Comparison of ENCODE assay signal across 8 cellular contexts in the genomic region with DNA sequence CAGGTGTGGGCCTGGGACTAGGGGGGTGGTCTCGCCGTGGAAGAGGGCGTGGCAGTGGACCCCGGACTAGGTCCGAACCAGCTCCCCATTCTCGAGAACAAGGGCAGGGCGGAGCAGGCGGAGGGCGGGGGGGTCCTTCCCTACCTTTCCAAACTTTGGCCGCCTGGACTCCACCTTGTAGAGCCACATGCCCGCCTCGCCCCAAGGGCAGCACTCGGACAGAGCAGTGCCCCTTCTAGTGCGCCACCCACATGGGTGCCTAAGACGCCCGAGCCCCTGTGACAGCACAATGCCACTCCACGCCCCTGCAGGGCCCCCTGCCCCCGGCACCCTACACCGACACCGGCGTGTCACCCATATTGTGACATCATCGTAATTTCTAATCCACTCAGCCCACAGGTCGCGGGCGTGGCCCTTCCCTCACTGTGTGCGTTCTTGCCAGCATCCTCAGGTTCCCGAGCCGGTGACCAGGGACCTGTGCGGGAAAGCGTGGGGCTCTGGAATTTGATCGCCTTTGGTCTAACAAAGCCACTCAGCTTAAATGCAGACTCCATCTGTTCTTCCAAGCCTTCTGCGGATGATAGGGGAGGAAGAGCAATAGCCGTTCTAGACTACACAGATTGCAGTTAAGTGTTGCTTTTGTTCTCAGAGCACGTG. TPM values are rescaled to one million over a fixed set of nuclear protein-coding genes. Genes with fewer than 3 reads are reported as not detected.
DNase-seq lines count a peak whose midpoint lies in the region; ATAC-seq and TF ChIP-seq lines count a peak whose summit lies in the region.

No MANE protein-coding gene starts in this region.

- peaks cover 30% of the 10 kb centered on the region for H3K4me1 Mint-ChIP-seq in activated CD8-positive, alpha-beta T cell treated with anti-CD3 and anti-CD28 coated beads, Interleukin-2, amount 10 ng/mL, durations not matched to agents 7 days and 5 days (ENCODE audit: low read depth)

- H3K27ac ChIP-seq in fibroblast of lung (ENCODE audit: insufficient read depth, low read length), result no peak overlapping the region
- peak overlapping the region; percentile 5 for H3K27ac ChIP-seq in neutrophil

- peak overlapping the region; percentile 77 for H2AFZ ChIP-seq in fibroblast of lung (ENCODE audit: low read length)

- H3K36me3 ChIP-seq in fibroblast of lung (ENCODE audit: control insufficient read depth, insufficient read depth, low read length) (peaks cover 1% of the 10 kb centered on the region), neutrophil (no peaks in the 10 kb centered on the region)

- H3K4me1 ChIP-seq in fibroblast of lung (ENCODE audit: control insufficient read depth, extremely low read depth, insufficient read depth, low read length) (no peaks in the 10 kb centered on the region), neutrophil (ENCODE audit: control insufficient read depth in 1 of 2, insufficient read depth in 1 of 2, low read depth in 1 of 2, low read length in 1 of 2) (peaks cover 21 to 25% of the 10 kb centered on the region in 2 experiments)

- H3K9ac ChIP-seq in fibroblast of lung (ENCODE audit: insufficient read depth, low read length), result no peak overlapping the region

- no peaks in the 10 kb centered on the region for H4K20me1 ChIP-seq in fibroblast of lung (ENCODE audit: control insufficient read depth, extremely low read depth, insufficient read depth, low read length)

- no peaks in the 10 kb centered on the region for H3K9me3 Mint-ChIP-seq in activated CD8-positive, alpha-beta T cell treated with anti-CD3 and anti-CD28 coated beads, Interleukin-2, amount 10 ng/mL, durations not matched to agents 7 days and 5 days (ENCODE audit: insufficient read depth)

- peaks cover 29% of the 10 kb centered on the region for H3K36me3 Mint-ChIP-seq in activated CD8-positive, alpha-beta T cell treated with anti-CD3 and anti-CD28 coated beads, Interleukin-2, amount 10 ng/mL, durations not matched to agents 7 days and 5 days (ENCODE audit: low read depth)

- peak; percentile 64 for DNase-seq in DMS 273 treated with DMSO at 0.1 percent for 48 hours (lab: John Stamatoyannopoulos, UW)
- peak; percentile 47 for DNase-seq in NCI-H146 treated with DMSO at 0.1 percent for 48 hours (lab: John Stamatoyannopoulos, UW; ENCODE audit: unreplicated experiment)
- DNase-seq in activated CD8-positive, alpha-beta T cell treated with anti-CD3 and anti-CD28 coated beads, Interleukin-2, amount 10 ng/mL, durations not matched to agents 7 days and 5 days, result peak; percentile 32
- no peak for DNase-seq in fibroblast of lung (ENCODE audit: low read depth in 2 of 2)

- H3K27me3 Mint-ChIP-seq in activated CD8-positive, alpha-beta T cell treated with anti-CD3 and anti-CD28 coated beads, Interleukin-2, amount 10 ng/mL, durations not matched to agents 7 days and 5 days (ENCODE audit: low read depth), result peaks cover 21% of the 10 kb centered on the region

- TF ChIP-seq CTCF in fibroblast of lung (conservative IDR thresholded peaks at IDR 0.05 in 1 of 2, IDR thresholded peaks at IDR 0.05 in 1 of 2; ENCODE audit: low read depth in 1 of 2, low read length in 2 of 2), result no peak
- no peak for TF ChIP-seq CTCF in neutrophil (IDR thresholded peaks at IDR 0.05)

- H3K27ac Mint-ChIP-seq in activated CD8-positive, alpha-beta T cell treated with anti-CD3 and anti-CD28 coated beads, Interleukin-2, amount 10 ng/mL, durations not matched to agents 7 days and 5 days, result peak overlapping the region; percentile 68

- H3K79me2 ChIP-seq in fibroblast of lung (ENCODE audit: control insufficient read depth, insufficient read depth, low read length), result peaks cover 30% of the 10 kb centered on the region

- no peak for ATAC-seq in activated CD8-positive, alpha-beta T cell treated with anti-CD3 and anti-CD28 coated beads, Interleukin-2, amount 10 ng/mL, durations not matched to agents 7 days and 5 days
- no peak for ATAC-seq in HG02938 (IDR thresholded peaks at IDR 0.05; ENCODE audit: unreplicated experiment)
- no peak for ATAC-seq in GM18870 (IDR thresholded peaks at IDR 0.05; ENCODE audit: unreplicated experiment)
- no peak for ATAC-seq in HG03175 (IDR thresholded peaks at IDR 0.05; ENCODE audit: unreplicated experiment)

- H3K4me3 Mint-ChIP-seq in activated CD8-positive, alpha-beta T cell treated with anti-CD3 and anti-CD28 coated beads, Interleukin-2, amount 10 ng/mL, durations not matched to agents 7 days and 5 days, result peak overlapping the region; percentile 93

- peak overlapping the region; percentile 49 to 85 (median 59) for H3K4me3 ChIP-seq in fibroblast of lung (replicated peaks in 1 of 4; ENCODE audit: control extremely low read depth in 1 of 4, insufficient read depth in 1 of 4, low read depth in 3 of 4, low read length in 4 of 4)
- H3K4me3 ChIP-seq in neutrophil (ENCODE audit: low read depth in 1 of 2, low read length in 1 of 2), result peak overlapping the region; percentile 65 to 83

- H3K9me3 ChIP-seq in fibroblast of lung (ENCODE audit: control insufficient read depth, insufficient read depth, low read depth, low read length) (no peaks in the 10 kb centered on the region), neutrophil (no peaks in the 10 kb centered on the region)

- peak overlapping the region; percentile 77 for H3K4me2 ChIP-seq in fibroblast of lung (ENCODE audit: extremely low read depth, insufficient read depth, low read length)

- POLR2A ChIA-PET in activated CD8-positive, alpha-beta T cell treated with anti-CD3 and anti-CD28 coated beads, Interleukin-2, amount 10 ng/mL, durations not matched to agents 7 days and 5 days (lab: Charles Lee), result interaction anchor here (1.2 to 6.0 kb wide), 4 partner anchors 11 to 91 kb away, joined by 3 to 53 read pairs (median 14); a partner anchor contains a TSS

- CTCF ChIA-PET in activated CD8-positive, alpha-beta T cell treated with anti-CD3 and anti-CD28 coated beads, Interleukin-2, amount 10 ng/mL, durations not matched to agents 7 days and 5 days (lab: Charles Lee), result interaction anchor here (7.8 to 18.0 kb wide), 2 partner anchors 13 to 92 kb away, joined by 131 to 610 read pairs; a partner anchor contains a TSS

- no peaks in the 10 kb centered on the region for H3K27me3 ChIP-seq in fibroblast of lung (ENCODE audit: control insufficient read depth, insufficient read depth, low read length)
- peaks cover 28% of the 10 kb centered on the region for H3K27me3 ChIP-seq in neutrophil

RNA-seq across cellular contexts. Expression of a gene that starts 0.6 kb away (rescaled TPM):
- 100 to 1,000 TPM; 740 to 781 TPM for total RNA-seq in activated CD8-positive, alpha-beta T cell treated with anti-CD3 and anti-CD28 coated beads, Interleukin-2, amount 10 ng/mL, durations not matched to agents 7 days and 5 days
- 46.2 and 90.7 TPM in 2 replicates for total RNA-seq in fibroblast of lung
- polyA plus RNA-seq in fibroblast of lung, result 94.7 and 304 TPM in 2 replicates
- polyA plus RNA-seq in fibroblast of lung (2012), result 127 and 372 TPM in 2 replicates
- polyA minus RNA-seq in fibroblast of lung (ENCODE audit: low replicate concordance), result 5.7 and 45.2 TPM in 2 replicates

RNA-seq across cellular contexts. Expression of a gene that starts 31.3 kb away (rescaled TPM):
- 1 to 10 TPM; 3.2 to 3.3 TPM for total RNA-seq in activated CD8-positive, alpha-beta T cell treated with anti-CD3 and anti-CD28 coated beads, Interleukin-2, amount 10 ng/mL, durations not matched to agents 7 days and 5 days
- 11.6 and 15.9 TPM in 2 replicates for total RNA-seq in fibroblast of lung
- 7.4 and 12.8 TPM in 2 replicates for polyA plus RNA-seq in fibroblast of lung
- 10.9 and 17.6 TPM in 2 replicates for polyA plus RNA-seq in fibroblast of lung (2012)
- 33.2 and 49.1 TPM in 2 replicates for polyA minus RNA-seq in fibroblast of lung (ENCODE audit: low replicate concordance)

RNA-seq across cellular contexts. Expression of a gene that starts 47.5 kb away (rescaled TPM):
- 1 to 10 TPM; 7.8 to 9.1 TPM for total RNA-seq in activated CD8-positive, alpha-beta T cell treated with anti-CD3 and anti-CD28 coated beads, Interleukin-2, amount 10 ng/mL, durations not matched to agents 7 days and 5 days
- total RNA-seq in fibroblast of lung, result under 0.01 and 0.33 TPM in 2 replicates
- polyA plus RNA-seq in fibroblast of lung, result 1.2 and 3.4 TPM in 2 replicates
- 0.90 and 2.2 TPM in 2 replicates for polyA plus RNA-seq in fibroblast of lung (2012)
- polyA minus RNA-seq in fibroblast of lung (ENCODE audit: low replicate concordance), result 0.82 and 1.9 TPM in 2 replicates

Comparison
In these comparisons a context has a peak if more than half of its experiments do, and no peak if none do; other contexts are left out.
1. DNase-seq: peak in DMS 273 treated with DMSO at 0.1 percent for 48 hours (single experiment), NCI-H146 treated with DMSO at 0.1 percent for 48 hours (single experiment) and activated CD8-positive, alpha-beta T cell treated with anti-CD3 and anti-CD28 coated beads, Interleukin-2, amount 10 ng/mL, durations not matched to agents 7 days and 5 days (single experiment); none in fibroblast of lung (0 of 2).